ENCODE assay signal across 8 cellular contexts in genomic region chr1:147423100-147423827, GRCh38.
DNase-seq lines count a peak whose midpoint lies in the region; ATAC-seq, FAIRE-seq and TF ChIP-seq lines count a peak whose summit lies in the region.
"Not testable (repeated sequence)": the region's sequence is repeated elsewhere in the genome, so short reads cannot be mapped to it uniquely, and the experiment has no call there.

No MANE protein-coding gene starts in this region.

- POLR2A ChIA-PET in A549 (lab: Yijun Ruan, JAX); WTC11 (lab: Charles Lee); HepG2 (lab: Yijun Ruan, JAX): not testable (repeated sequence)

- BruUV-seq in HepG2 (replicated peaks; lab: Mats Ljungman, UMichigan): not testable (repeated sequence)

- H3K9ac ChIP-seq in HepG2 (ENCODE audit: insufficient read depth, low read depth, low read length): not testable (repeated sequence)

- H3K9me3 ChIP-seq in A549; HepG2 (ENCODE audit: low read length): not testable (repeated sequence)

- peaks cover 13% of the 10 kb centered on the region for H3K36me3 Mint-ChIP-seq in WTC11

- not testable (repeated sequence) for H4K20me1 ChIP-seq in HepG2 (ENCODE audit: insufficient read depth, low read length)

- H3K4me2 ChIP-seq in A549: peak overlapping the region; percentile 30; the same call in 1 of the 3 replicates
- not testable (repeated sequence) for H3K4me2 ChIP-seq in HepG2 (ENCODE audit: low read depth, low read length)

- H3K27me3 Mint-ChIP-seq in WTC11 (ENCODE audit: low read depth): not testable (repeated sequence)

- not testable (repeated sequence) for H3K79me2 ChIP-seq in HepG2 (ENCODE audit: insufficient read depth, low read length)

- in situ Hi-C loops in HepG2 (cut with HindIII; ENCODE audit: extremely low pct_ligation_motif_present, low pct_unique_long_range_greater_than_20kb): not testable (repeated sequence)

- TF ChIP-seq RAD21 in A549 (conservative IDR thresholded peaks at IDR 0.05 in 1 of 2, IDR thresholded peaks at IDR 0.05 in 1 of 2); HepG2 (CRISPR knock-in tag; IDR thresholded peaks at IDR 0.05): not testable (repeated sequence)

- TF ChIP-seq CTCF in A549 (IDR thresholded peaks at IDR 0.05); WTC11 (IDR thresholded peaks at IDR 0.05); HepG2 (CRISPR knock-in tag; IDR thresholded peaks at IDR 0.05): not testable (repeated sequence)

- H3K27me3 ChIP-seq in HepG2 (ENCODE audit: control insufficient read depth in 1 of 2, insufficient read depth in 2 of 2, low read length in 2 of 2): not testable (repeated sequence)

- not testable (repeated sequence) for H3K4me1 ChIP-seq in A549; HepG2 (ENCODE audit: insufficient read depth, low read length)

- H3K4me3 ChIP-seq in A549: peak overlapping the region; percentile 26; the same call in 2 of the 3 replicates
- not testable (repeated sequence) for H3K4me3 ChIP-seq in HepG2 (replicated peaks in 1 of 3; ENCODE audit: insufficient read depth in 1 of 3, low read depth in 2 of 3, low read length in 3 of 3)

- H3K36me3 ChIP-seq in HepG2 (replicated peaks in 1 of 2; ENCODE audit: control insufficient read depth in 1 of 2, insufficient read depth in 2 of 2, low read length in 2 of 2): not testable (repeated sequence)

- DNase-seq in A549 (ENCODE audit: low read depth in 1 of 2, low spot score in 1 of 2); WTC11 (ENCODE audit: low spot score); HepG2 (ENCODE audit: low spot score): not testable (repeated sequence)
- DNase-seq in ELF-1 (ENCODE audit: low read depth, low spot score) (peak; percentile 18), LoVo (ENCODE audit: low spot score) (peak; percentile 63), NCI-H345 (lab: John Stamatoyannopoulos, UW) (peak; percentile 59), NCI-H774 (lab: John Stamatoyannopoulos, UW) (peak; percentile 25), SHP77 (lab: John Stamatoyannopoulos, UW) (peak; percentile 36 to 60)

- not testable (repeated sequence) for TF ChIP-seq EP300 in A549 (IDR thresholded peaks at IDR 0.05); HepG2 (IDR thresholded peaks at IDR 0.05; ENCODE audit: low read depth in 2 of 2, low read length in 2 of 2); HepG2 (CRISPR knock-in tag; IDR thresholded peaks at IDR 0.05; ENCODE audit: borderline replicate concordance)

- 26% methylated on average over 27 of the region's 31 CpGs for WGBS in A549 (ENCODE audit: missing lambda C conversion rate)
- WGBS in HepG2 (ENCODE audit: low lambda C conversion rate): 60% methylated on average over 17 of the region's 31 CpGs

- not testable (repeated sequence) for TF ChIP-seq POLR2A in A549 (IDR thresholded peaks at IDR 0.05; ENCODE audit: low read length); HepG2 (IDR thresholded peaks at IDR 0.05; ENCODE audit: insufficient read depth in 1 of 2, low read depth in 2 of 2, low read length in 2 of 2)

- FAIRE-seq in A549 (lab: Jason Lieb, UNC); HepG2 (lab: Jason Lieb, UNC): not testable (repeated sequence)

- not testable (repeated sequence) for H3K27ac ChIP-seq in A549; HepG2 (ENCODE audit: extremely low read length, insufficient read depth, low read length)

- not testable (repeated sequence) for ATAC-seq in A549, WTC11, HepG2

- H3K27ac Mint-ChIP-seq in WTC11: peak overlapping the region; percentile 51; the same call in 1 of the 2 replicates

- peaks cover 34% of the 10 kb centered on the region for H3K9me3 Mint-ChIP-seq in WTC11

- peak overlapping the region; percentile 62 for H3K4me3 Mint-ChIP-seq in WTC11

- H3K4me1 Mint-ChIP-seq in WTC11: not testable (repeated sequence)

- intact Hi-C loops in HepG2 (cut with micrococcal nuclease; ENCODE audit: unreplicated experiment): not testable (repeated sequence)

- CTCF ChIA-PET in A549 (lab: Yijun Ruan, JAX); WTC11 (lab: Charles Lee); HepG2 (lab: Yijun Ruan, JAX; ENCODE audit: low intra/inter-chr PET ratio, low total read pairs): not testable (repeated sequence)

- not testable (repeated sequence) for H2AFZ ChIP-seq in HepG2 (ENCODE audit: low read length)

TF ChIP-seq in HepG2, 621 proteins besides CTCF, POLR2A, EP300 and RAD21:
- peak; percentile 87 for TF ChIP-seq ZNF281 (CRISPR knock-in tag; IDR thresholded peaks at IDR 0.05; ENCODE audit: borderline replicate concordance)
- TF ChIP-seq HOXA3 (CRISPR knock-in tag; IDR thresholded peaks at IDR 0.05): 0 out of 2 replicates have a peak, but pooled peaks have one; percentile 14
- peak; percentile 38; the same call in 1 of the 2 replicates for TF ChIP-seq FOXA3 (CRISPR knock-in tag; IDR thresholded peaks at IDR 0.05)
- not testable (repeated sequence) for TF ChIP-seq FOXA1 (IDR thresholded peaks at IDR 0.05)
- TF ChIP-seq FOXA1 (CRISPR knock-in tag; IDR thresholded peaks at IDR 0.05): peak; percentile 65
